13 cellular contexts compared by ENCODE assay signal in the genomic region with DNA sequence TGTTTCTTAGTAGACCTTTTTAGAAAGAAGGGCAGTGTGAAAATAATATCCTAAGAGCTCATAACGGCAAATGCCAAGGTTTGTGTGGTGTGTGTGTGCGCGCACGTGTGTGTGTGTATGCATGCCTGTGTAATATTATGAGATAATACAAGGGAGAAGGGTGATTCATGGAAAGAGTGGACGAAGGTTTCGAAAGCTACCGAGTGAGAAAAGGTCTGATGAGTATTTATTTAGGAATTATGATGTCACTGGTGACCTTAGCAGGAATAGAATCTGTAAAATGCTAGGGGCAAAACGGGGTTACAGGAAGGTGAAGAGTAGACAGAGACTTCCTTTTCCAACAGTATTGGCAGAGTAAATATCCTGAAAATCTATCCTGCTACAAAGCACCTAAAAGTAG.
A peak's percentile ranks its signal among the peaks of the same experiment; 100 is the strongest.
DNase-seq lines count a peak whose midpoint lies in the region; ATAC-seq and TF ChIP-seq lines count a peak whose summit lies in the region.
"Had no signal": no experiment of that assay in that cellular context is flagged by ENCODE, and none has a peak within 500 bp of the region (broad histone marks: within the 10 kb centered on the region; RNA-seq: fewer than 3 reads in every experiment).

No MANE protein-coding gene starts in this region.

- WGBS in mammary epithelial cell (ENCODE audit: low coverage, missing lambda C conversion rate): 29% methylated on average over 8 of the region's 8 CpGs
- 55% methylated on average over 8 of the region's 8 CpGs for WGBS in liver

- peak; percentile 79 for DNase-seq in BJ (ENCODE audit: low read depth)
- peak; percentile 57 for DNase-seq in LoVo (ENCODE audit: low spot score)
- peak; percentile 86 for DNase-seq in mammary epithelial cell
- DNase-seq in activated naive CD4-positive, alpha-beta T cell treated with anti-CD3 and anti-CD28 coated beads, Interleukin-2, amount 50 U/mL, for 72 hours (ENCODE audit: low spot score in 2 of 2): no peak
- no peak for DNase-seq in activated CD4-positive, alpha-beta T cell treated with anti-CD3 and anti-CD28 coated beads for 4 hours
- no peak for DNase-seq in stimulated activated CD4-positive, alpha-beta T cell treated with anti-CD3 and anti-CD28 coated beads, Interleukin-12 subunit alpha, Interleukin-12 subunit beta, amount 100 ng/mL, for 4 hours
- DNase-seq: activated T-cell treated with anti-CD3 and anti-CD28 coated beads, Interleukin-2, amount 50 U/mL, for 72 hours; left cardiac atrium; NCI-H510A; T1000 had no signal

- H3K36me3 ChIP-seq in BJ (ENCODE audit: control insufficient read depth, insufficient read depth, low read length): no peaks in the 10 kb centered on the region
- H3K36me3 ChIP-seq in mammary epithelial cell (ENCODE audit: insufficient read depth, low read length): no peaks in the 10 kb centered on the region
- H3K36me3 ChIP-seq in liver (ENCODE audit: control insufficient read depth in 4 of 4, insufficient read depth in 3 of 4, low read depth in 1 of 4, low read length in 3 of 4): no peaks in the 10 kb centered on the region

- H3K9ac ChIP-seq in mammary epithelial cell (ENCODE audit: insufficient read depth, low read length): no peak overlapping the region
- no peak overlapping the region for H3K9ac ChIP-seq in liver (ENCODE audit: low read depth in 1 of 2, low read length in 2 of 2)

- in situ Hi-C loops in mammary epithelial cell (cut with MboI; ENCODE audit: low sequenced_read_pairs in 2 of 2): no loop called here

- no peak overlapping the region for H2AFZ ChIP-seq in mammary epithelial cell (ENCODE audit: low read depth, low read length)

- CTCF ChIA-PET in BJ (lab: Yijun Ruan, JAX) (no interaction called here), mammary epithelial cell (lab: Charles Lee; ENCODE audit: low non-redundant PET) (no interaction called here)

- no peak overlapping the region for H3K27ac Mint-ChIP-seq in activated naive CD4-positive, alpha-beta T cell treated with anti-CD3 and anti-CD28 coated beads, Interleukin-2, amount 50 U/mL, for 72 hours
- H3K27ac Mint-ChIP-seq: activated T-cell treated with anti-CD3 and anti-CD28 coated beads, Interleukin-2, amount 50 U/mL, for 72 hours had no signal

- POLR2A ChIA-PET in BJ (lab: Charles Lee): interaction anchor here (0.6 kb wide), 1 partner anchor 30 kb away, joined by 3 read pairs; no protein-coding TSS in a partner anchor

- no peak overlapping the region for H3K4me3 ChIP-seq in BJ (ENCODE audit: low read depth, low read length)
- H3K4me3 ChIP-seq in mammary epithelial cell (replicated peaks in 1 of 3; ENCODE audit: insufficient read depth in 1 of 3, low read depth in 2 of 3, low read length in 3 of 3): no peak overlapping the region
- H3K4me3 ChIP-seq in liver (ENCODE audit: low read depth in 1 of 3, low read length in 3 of 3): no peak overlapping the region

- BruUV-seq in mammary epithelial cell (replicated peaks; lab: Mats Ljungman, UMichigan): no TSS peak

- dilution Hi-C loops in mammary epithelial cell (cut with HindIII; ENCODE audit: low sequenced_read_pairs): no loop called here

- no peak overlapping the region for H3K4me2 ChIP-seq in mammary epithelial cell (ENCODE audit: insufficient read depth, low read depth, low read length)

- intact Hi-C loops in mammary epithelial cell (cut with micrococcal nuclease): loop anchor here (10.0 kb wide), 1 partner anchor 129 kb away; no protein-coding TSS in a partner anchor

- H3K9me3 Mint-ChIP-seq in activated naive CD4-positive, alpha-beta T cell treated with anti-CD3 and anti-CD28 coated beads, Interleukin-2, amount 50 U/mL, for 72 hours: no peaks in the 10 kb centered on the region
- H3K9me3 Mint-ChIP-seq: activated T-cell treated with anti-CD3 and anti-CD28 coated beads, Interleukin-2, amount 50 U/mL, for 72 hours had no signal

- no peak for ATAC-seq in GM21619 (IDR thresholded peaks at IDR 0.05; ENCODE audit: unreplicated experiment)
- no peak for ATAC-seq in activated naive CD4-positive, alpha-beta T cell treated with anti-CD3 and anti-CD28 coated beads, Interleukin-2, amount 50 U/mL, for 72 hours
- ATAC-seq: activated T-cell treated with anti-CD3 and anti-CD28 coated beads, Interleukin-2, amount 50 U/mL, for 72 hours had no signal

- no peaks in the 10 kb centered on the region for H3K79me2 ChIP-seq in mammary epithelial cell (ENCODE audit: insufficient read depth, low read length)

- peaks cover 16% of the 10 kb centered on the region for H3K4me1 ChIP-seq in mammary epithelial cell (ENCODE audit: insufficient read depth, low read length)
- H3K4me1 ChIP-seq in liver (ENCODE audit: control insufficient read depth in 4 of 4, insufficient read depth in 4 of 4, low read length in 3 of 4): peaks cover 3 to 37% (median 22%) of the 10 kb centered on the region in 4 donors

- H4K20me1 ChIP-seq in mammary epithelial cell (ENCODE audit: insufficient read depth, low read length): no peaks in the 10 kb centered on the region

- no peaks in the 10 kb centered on the region for H3K9me3 ChIP-seq in mammary epithelial cell (replicated peaks; ENCODE audit: insufficient read depth, low read length)
- no peaks in the 10 kb centered on the region for H3K9me3 ChIP-seq in liver (ENCODE audit: control insufficient read depth in 4 of 4, low read length in 3 of 4)
- H3K9me3 ChIP-seq: Caco-2 had no signal

- H3K27me3 ChIP-seq in BJ (ENCODE audit: control insufficient read depth, insufficient read depth, low read length): no peaks in the 10 kb centered on the region
- H3K27me3 ChIP-seq in mammary epithelial cell (ENCODE audit: insufficient read depth, low read length): no peaks in the 10 kb centered on the region
- no peaks in the 10 kb centered on the region for H3K27me3 ChIP-seq in liver (ENCODE audit: control insufficient read depth in 4 of 4, insufficient read depth in 4 of 4, low read length in 3 of 4)

- peak overlapping the region; percentile 20 for H3K27ac ChIP-seq in mammary epithelial cell (ENCODE audit: insufficient read depth, low read depth, low read length)
- H3K27ac ChIP-seq in liver (ENCODE audit: low read depth in 1 of 2, low read length in 2 of 2): peak overlapping the region in 1 of 2 donors; percentile 13

- peak; percentile 29 to 32 for TF ChIP-seq RAD21 in liver (IDR thresholded peaks at IDR 0.05)

- TF ChIP-seq CTCF in BJ (IDR thresholded peaks at IDR 0.05; ENCODE audit: insufficient read depth, low read depth, low read length): no peak
- no peak for TF ChIP-seq CTCF in mammary epithelial cell (conservative IDR thresholded peaks at IDR 0.05 in 1 of 2, IDR thresholded peaks at IDR 0.05 in 1 of 2; ENCODE audit: extremely low read depth in 1 of 2, insufficient read depth in 1 of 2, low read depth in 1 of 2, low read length in 2 of 2)
- TF ChIP-seq CTCF in liver (IDR thresholded peaks at IDR 0.05; ENCODE audit: low read depth, low read length, missing input control): no peak

- no peaks in the 10 kb centered on the region for H3K36me3 Mint-ChIP-seq in activated naive CD4-positive, alpha-beta T cell treated with anti-CD3 and anti-CD28 coated beads, Interleukin-2, amount 50 U/mL, for 72 hours

TF ChIP-seq in liver, 16 proteins besides CTCF, POLR2A, EP300 and RAD21 (continues in another document):
- TF ChIP-seq JUND (IDR thresholded peaks at IDR 0.05): peak in 1 of 2 donors; percentile 65
- peak; percentile 70 for TF ChIP-seq NR2F2 (IDR thresholded peaks at IDR 0.05)
- TF ChIP-seq, protein P1, sequence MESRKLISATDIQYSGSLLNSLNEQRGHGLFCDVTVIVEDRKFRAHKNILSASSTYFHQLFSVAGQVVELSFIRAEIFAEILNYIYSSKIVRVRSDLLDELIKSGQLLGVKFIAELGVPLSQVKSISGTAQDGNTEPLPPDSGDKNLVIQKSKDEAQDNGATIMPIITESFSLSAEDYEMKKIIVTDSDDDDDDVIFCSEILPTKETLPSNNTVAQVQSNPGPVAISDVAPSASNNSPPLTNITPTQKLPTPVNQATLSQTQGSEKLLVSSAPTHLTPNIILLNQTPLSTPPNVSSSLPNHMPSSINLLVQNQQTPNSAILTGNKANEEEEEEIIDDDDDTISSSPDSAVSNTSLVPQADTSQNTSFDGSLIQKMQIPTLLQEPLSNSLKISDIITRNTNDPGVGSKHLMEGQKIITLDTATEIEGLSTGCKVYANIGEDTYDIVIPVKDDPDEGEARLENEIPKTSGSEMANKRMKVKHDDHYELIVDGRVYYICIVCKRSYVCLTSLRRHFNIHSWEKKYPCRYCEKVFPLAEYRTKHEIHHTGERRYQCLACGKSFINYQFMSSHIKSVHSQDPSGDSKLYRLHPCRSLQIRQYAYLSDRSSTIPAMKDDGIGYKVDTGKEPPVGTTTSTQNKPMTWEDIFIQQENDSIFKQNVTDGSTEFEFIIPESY (IDR thresholded peaks at IDR 0.05): no peak
- peak in 1 of 2 donors; percentile 5 for TF ChIP-seq HNF4A (conservative IDR thresholded peaks at IDR 0.05)
- peak; percentile 29 for TF ChIP-seq SP1 (IDR thresholded peaks at IDR 0.05)
- no peak for TF ChIP-seq TAF1 (conservative IDR thresholded peaks at IDR 0.05)
- TF ChIP-seq, protein P2, sequence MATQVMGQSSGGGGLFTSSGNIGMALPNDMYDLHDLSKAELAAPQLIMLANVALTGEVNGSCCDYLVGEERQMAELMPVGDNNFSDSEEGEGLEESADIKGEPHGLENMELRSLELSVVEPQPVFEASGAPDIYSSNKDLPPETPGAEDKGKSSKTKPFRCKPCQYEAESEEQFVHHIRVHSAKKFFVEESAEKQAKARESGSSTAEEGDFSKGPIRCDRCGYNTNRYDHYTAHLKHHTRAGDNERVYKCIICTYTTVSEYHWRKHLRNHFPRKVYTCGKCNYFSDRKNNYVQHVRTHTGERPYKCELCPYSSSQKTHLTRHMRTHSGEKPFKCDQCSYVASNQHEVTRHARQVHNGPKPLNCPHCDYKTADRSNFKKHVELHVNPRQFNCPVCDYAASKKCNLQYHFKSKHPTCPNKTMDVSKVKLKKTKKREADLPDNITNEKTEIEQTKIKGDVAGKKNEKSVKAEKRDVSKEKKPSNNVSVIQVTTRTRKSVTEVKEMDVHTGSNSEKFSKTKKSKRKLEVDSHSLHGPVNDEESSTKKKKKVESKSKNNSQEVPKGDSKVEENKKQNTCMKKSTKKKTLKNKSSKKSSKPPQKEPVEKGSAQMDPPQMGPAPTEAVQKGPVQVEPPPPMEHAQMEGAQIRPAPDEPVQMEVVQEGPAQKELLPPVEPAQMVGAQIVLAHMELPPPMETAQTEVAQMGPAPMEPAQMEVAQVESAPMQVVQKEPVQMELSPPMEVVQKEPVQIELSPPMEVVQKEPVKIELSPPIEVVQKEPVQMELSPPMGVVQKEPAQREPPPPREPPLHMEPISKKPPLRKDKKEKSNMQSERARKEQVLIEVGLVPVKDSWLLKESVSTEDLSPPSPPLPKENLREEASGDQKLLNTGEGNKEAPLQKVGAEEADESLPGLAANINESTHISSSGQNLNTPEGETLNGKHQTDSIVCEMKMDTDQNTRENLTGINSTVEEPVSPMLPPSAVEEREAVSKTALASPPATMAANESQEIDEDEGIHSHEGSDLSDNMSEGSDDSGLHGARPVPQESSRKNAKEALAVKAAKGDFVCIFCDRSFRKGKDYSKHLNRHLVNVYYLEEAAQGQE (IDR thresholded peaks at IDR 0.05): no peak
- TF ChIP-seq GABPA (IDR thresholded peaks at IDR 0.05 in 1 of 2, conservative IDR thresholded peaks at IDR 0.05 in 1 of 2): no peak

Comparison
In these comparisons a context has a peak if more than half of its experiments do, and no peak if none do; other contexts are left out.
1. DNase-seq: peak in BJ (single experiment), LoVo (single experiment) and mammary epithelial cell (single experiment); none in activated naive CD4-positive, alpha-beta T cell treated with anti-CD3 and anti-CD28 coated beads, Interleukin-2, amount 50 U/mL, for 72 hours (0 of 2), activated CD4-positive, alpha-beta T cell treated with anti-CD3 and anti-CD28 coated beads for 4 hours (0 of 2) and stimulated activated CD4-positive, alpha-beta T cell treated with anti-CD3 and anti-CD28 coated beads, Interleukin-12 subunit alpha, Interleukin-12 subunit beta, amount 100 ng/mL, for 4 hours (single experiment).